Comparison of ENCODE assay signal across 16 cellular contexts in the genomic region with DNA sequence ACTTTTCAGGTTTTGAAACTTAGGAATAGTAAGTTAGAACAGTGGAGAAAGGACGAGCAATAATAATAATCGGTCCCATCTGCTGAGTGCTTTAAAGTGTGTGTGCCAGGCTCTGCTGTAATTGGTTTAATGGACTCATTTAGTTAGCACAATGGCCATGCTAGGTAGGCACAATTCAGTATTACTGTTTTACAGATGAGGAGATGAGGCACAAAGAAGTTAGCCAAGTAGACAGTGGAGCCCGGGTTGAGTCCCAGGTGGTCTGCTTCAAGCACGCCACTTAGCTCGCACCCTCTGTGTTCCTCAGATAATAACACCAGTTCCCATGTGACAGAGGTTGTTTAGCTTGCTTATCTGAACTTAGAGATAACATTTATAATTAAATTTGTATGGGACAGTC.
"Had no signal": no experiment of that assay in that cellular context is flagged by ENCODE, and none has a peak within 500 bp of the region (broad histone marks: within the 10 kb centered on the region; RNA-seq: fewer than 3 reads in every experiment).

No MANE protein-coding gene starts in this region.

- DNase-seq: activated CD4-positive, alpha-beta T cell treated with anti-CD3 and anti-CD28 coated beads for 1 hour; activated CD8-positive, alpha-beta memory T cell treated with anti-CD3 and anti-CD28 coated beads for 24 hours; activated CD8-positive, alpha-beta memory T cell treated with anti-CD3 and anti-CD28 coated beads, Interleukin-2, amount 50 U/mL, for 48 hours; activated gamma-delta T cell; activated T-cell treated with anti-CD3 and anti-CD28 coated beads, Interleukin-2, amount 50 U/mL, for 48 hours; left lung; nephron progenitor cell; occipital lobe; stimulated activated CD4-positive, alpha-beta T cell treated with anti-CD3 and anti-CD28 coated beads, Interleukin-2, amount 100 ng/mL, for 24 hours; stimulated activated naive CD4-positive, alpha-beta T cell treated with Interleukin-2 at 50 U/mL for 16 hours; thyroid gland had no signal

- ATAC-seq: left lung had no signal

- H3K9me3 ChIP-seq: ascending aorta, breast epithelium, left lung, right atrium auricular region, thyroid gland had no signal

- H3K27me3 ChIP-seq: ascending aorta, breast epithelium, left lung, right atrium auricular region, thyroid gland had no signal

- H3K4me3 ChIP-seq: ascending aorta, breast epithelium, coronary artery, left lung, right atrium auricular region, thyroid gland had no signal

- H3K27ac ChIP-seq: ascending aorta, breast epithelium, coronary artery, left lung, right atrium auricular region, thyroid gland, VCaP had no signal

- H3K36me3 ChIP-seq: ascending aorta, breast epithelium, left lung, right atrium auricular region, thyroid gland had no signal

- H3K4me1 ChIP-seq: ascending aorta, breast epithelium, left lung had no signal
